Comparison of ENCODE assay signal across 1 cellular context in the genomic region with DNA sequence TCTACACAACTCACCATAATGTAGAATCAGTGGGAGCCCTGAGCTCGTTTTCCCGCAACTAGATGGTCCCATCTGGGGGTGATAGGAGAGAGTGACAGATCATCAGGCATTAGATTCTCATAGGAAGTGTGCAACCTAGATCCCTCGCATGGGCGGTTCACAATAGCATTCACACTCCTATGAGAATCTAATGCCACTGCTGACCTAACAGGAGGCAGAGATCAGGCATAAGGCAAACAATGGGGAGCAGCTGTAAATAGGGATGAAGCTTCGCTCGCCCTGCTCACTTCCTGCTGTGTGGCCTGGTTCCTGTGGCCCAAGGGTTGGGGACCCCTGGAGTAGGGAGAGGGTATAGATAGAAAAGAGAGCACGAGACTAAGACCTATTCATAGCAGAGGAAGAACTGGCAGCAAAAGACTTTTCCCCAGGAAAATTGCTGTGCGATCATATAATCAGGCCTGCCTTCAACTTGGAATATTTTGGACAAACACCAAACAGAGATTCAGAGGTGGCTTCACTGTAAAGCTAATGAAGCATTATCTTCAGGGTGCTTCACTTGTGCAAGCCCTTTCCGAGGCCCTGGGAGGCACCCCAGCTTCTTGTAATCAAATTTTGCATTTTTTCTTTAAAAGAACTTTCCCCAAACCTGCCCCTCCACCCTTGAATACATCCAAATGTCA.
TF ChIP-seq lines count a peak whose summit lies in the region.

No MANE protein-coding gene starts in this region.

TF ChIP-seq in HepG2, 621 proteins besides CTCF, POLR2A, EP300 and RAD21 (continued from another document and continues in another):
- TF ChIP-seq ZNF616 (CRISPR knock-in tag; IDR thresholded peaks at IDR 0.05; ENCODE audit: low read depth) (no peak), KLF12 (CRISPR knock-in tag; IDR thresholded peaks at IDR 0.05; ENCODE audit: borderline replicate concordance) (no peak), NR2C2 (CRISPR knock-in tag; IDR thresholded peaks at IDR 0.05; ENCODE audit: borderline replicate concordance) (no peak), PHB2 (IDR thresholded peaks at IDR 0.05; ENCODE audit: partially characterized antibody) (no peak), FOSL1 (CRISPR knock-in tag; IDR thresholded peaks at IDR 0.05; ENCODE audit: borderline replicate concordance) (no peak), ATRX (CRISPR knock-in tag; IDR thresholded peaks at IDR 0.05; ENCODE audit: borderline replicate concordance) (no peak), NR2F1 (CRISPR knock-in tag; IDR thresholded peaks at IDR 0.05) (no peak), ZNF552 (CRISPR knock-in tag; IDR thresholded peaks at IDR 0.05; ENCODE audit: borderline replicate concordance) (no peak; the same call in 1 of the 2 replicates), NKX3-1 (CRISPR knock-in tag; IDR thresholded peaks at IDR 0.05) (no peak), GABPA (IDR thresholded peaks at IDR 0.05; ENCODE audit: low read depth, low read length) (peak; percentile 28; the same call in 1 of the 2 replicates), GABPA (CRISPR knock-in tag; IDR thresholded peaks at IDR 0.05; ENCODE audit: low read depth) (peak; percentile 77), TBX2 (CRISPR knock-in tag; IDR thresholded peaks at IDR 0.05; ENCODE audit: borderline replicate concordance) (peak; percentile 80), ZNF451 (CRISPR knock-in tag; IDR thresholded peaks at IDR 0.05) (no peak), ZNF788 (CRISPR knock-in tag; IDR thresholded peaks at IDR 0.05; ENCODE audit: borderline replicate concordance) (peak; percentile 70; the same call in 1 of the 2 replicates), ZSCAN31 (CRISPR knock-in tag; IDR thresholded peaks at IDR 0.05; ENCODE audit: low read depth) (peak; percentile 89), ZBTB7A (CRISPR knock-in tag; IDR thresholded peaks at IDR 0.05) (peak; percentile 31; the same call in 1 of the 2 replicates), MBNL3 (CRISPR knock-in tag; conservative IDR thresholded peaks at IDR 0.05) (no peak), ZNF652 (CRISPR knock-in tag; IDR thresholded peaks at IDR 0.05; ENCODE audit: borderline replicate concordance, low read depth) (no peak), AGO1 (IDR thresholded peaks at IDR 0.05; ENCODE audit: low read depth, low read length, poor library complexity, severe bottlenecking) (no peak), SNRNP70 (IDR thresholded peaks at IDR 0.05; ENCODE audit: low read depth, low read length) (no peak), EHMT2 (IDR thresholded peaks at IDR 0.05; ENCODE audit: borderline replicate concordance, low read depth, low read length) (no peak), ZNF75D (CRISPR knock-in tag; IDR thresholded peaks at IDR 0.05; ENCODE audit: borderline replicate concordance) (no peak), ZNF674 (CRISPR knock-in tag; IDR thresholded peaks at IDR 0.05; ENCODE audit: low read depth) (no peak), ZNF326 (CRISPR knock-in tag; IDR thresholded peaks at IDR 0.05; ENCODE audit: borderline replicate concordance) (no peak), ZSCAN30 (CRISPR knock-in tag; IDR thresholded peaks at IDR 0.05) (no peak), DPF2 (CRISPR knock-in tag; IDR thresholded peaks at IDR 0.05; ENCODE audit: borderline replicate concordance, low read depth) (0 out of 2 replicates have a peak, but pooled peaks have one; percentile 46)
- TF ChIP-seq, protein P1, sequence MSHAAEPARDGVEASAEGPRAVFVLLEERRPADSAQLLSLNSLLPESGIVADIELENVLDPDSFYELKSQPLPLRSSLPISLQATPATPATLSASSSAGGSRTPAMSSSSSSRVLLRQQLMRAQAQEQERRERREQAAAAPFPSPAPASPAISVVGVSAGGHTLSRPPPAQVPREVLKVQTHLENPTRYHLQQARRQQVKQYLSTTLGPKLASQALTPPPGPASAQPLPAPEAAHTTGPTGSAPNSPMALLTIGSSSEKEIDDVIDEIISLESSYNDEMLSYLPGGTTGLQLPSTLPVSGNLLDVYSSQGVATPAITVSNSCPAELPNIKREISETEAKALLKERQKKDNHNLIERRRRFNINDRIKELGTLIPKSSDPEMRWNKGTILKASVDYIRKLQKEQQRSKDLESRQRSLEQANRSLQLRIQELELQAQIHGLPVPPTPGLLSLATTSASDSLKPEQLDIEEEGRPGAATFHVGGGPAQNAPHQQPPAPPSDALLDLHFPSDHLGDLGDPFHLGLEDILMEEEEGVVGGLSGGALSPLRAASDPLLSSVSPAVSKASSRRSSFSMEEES (CRISPR knock-in tag; IDR thresholded peaks at IDR 0.05): 0 out of 2 replicates have a peak, but pooled peaks have one; percentile 61
- TF ChIP-seq, protein P2, sequence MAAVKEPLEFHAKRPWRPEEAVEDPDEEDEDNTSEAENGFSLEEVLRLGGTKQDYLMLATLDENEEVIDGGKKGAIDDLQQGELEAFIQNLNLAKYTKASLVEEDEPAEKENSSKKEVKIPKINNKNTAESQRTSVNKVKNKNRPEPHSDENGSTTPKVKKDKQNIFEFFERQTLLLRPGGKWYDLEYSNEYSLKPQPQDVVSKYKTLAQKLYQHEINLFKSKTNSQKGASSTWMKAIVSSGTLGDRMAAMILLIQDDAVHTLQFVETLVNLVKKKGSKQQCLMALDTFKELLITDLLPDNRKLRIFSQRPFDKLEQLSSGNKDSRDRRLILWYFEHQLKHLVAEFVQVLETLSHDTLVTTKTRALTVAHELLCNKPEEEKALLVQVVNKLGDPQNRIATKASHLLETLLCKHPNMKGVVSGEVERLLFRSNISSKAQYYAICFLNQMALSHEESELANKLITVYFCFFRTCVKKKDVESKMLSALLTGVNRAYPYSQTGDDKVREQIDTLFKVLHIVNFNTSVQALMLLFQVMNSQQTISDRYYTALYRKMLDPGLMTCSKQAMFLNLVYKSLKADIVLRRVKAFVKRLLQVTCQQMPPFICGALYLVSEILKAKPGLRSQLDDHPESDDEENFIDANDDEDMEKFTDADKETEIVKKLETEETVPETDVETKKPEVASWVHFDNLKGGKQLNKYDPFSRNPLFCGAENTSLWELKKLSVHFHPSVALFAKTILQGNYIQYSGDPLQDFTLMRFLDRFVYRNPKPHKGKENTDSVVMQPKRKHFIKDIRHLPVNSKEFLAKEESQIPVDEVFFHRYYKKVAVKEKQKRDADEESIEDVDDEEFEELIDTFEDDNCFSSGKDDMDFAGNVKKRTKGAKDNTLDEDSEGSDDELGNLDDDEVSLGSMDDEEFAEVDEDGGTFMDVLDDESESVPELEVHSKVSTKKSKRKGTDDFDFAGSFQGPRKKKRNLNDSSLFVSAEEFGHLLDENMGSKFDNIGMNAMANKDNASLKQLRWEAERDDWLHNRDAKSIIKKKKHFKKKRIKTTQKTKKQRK (IDR thresholded peaks at IDR 0.05; ENCODE audit: low read length): no peak
- TF ChIP-seq, protein P3, sequence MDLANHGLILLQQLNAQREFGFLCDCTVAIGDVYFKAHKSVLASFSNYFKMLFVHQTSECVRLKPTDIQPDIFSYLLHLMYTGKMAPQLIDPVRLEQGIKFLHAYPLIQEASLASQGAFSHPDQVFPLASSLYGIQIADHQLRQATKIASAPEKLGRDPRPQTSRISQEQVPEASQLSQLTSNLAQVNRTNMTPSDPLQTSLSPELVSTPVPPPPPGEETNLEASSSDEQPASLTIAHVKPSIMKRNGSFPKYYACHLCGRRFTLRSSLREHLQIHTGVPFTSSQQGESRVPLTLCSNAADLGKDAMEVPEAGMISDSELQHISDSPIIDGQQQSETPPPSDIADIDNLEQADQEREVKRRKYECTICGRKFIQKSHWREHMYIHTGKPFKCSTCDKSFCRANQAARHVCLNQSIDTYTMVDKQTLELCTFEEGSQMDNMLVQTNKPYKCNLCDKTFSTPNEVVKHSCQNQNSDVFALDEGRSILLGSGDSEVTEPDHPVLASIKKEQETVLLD (CRISPR knock-in tag; IDR thresholded peaks at IDR 0.05; ENCODE audit: low read depth): no peak
- TF ChIP-seq, protein P4, sequence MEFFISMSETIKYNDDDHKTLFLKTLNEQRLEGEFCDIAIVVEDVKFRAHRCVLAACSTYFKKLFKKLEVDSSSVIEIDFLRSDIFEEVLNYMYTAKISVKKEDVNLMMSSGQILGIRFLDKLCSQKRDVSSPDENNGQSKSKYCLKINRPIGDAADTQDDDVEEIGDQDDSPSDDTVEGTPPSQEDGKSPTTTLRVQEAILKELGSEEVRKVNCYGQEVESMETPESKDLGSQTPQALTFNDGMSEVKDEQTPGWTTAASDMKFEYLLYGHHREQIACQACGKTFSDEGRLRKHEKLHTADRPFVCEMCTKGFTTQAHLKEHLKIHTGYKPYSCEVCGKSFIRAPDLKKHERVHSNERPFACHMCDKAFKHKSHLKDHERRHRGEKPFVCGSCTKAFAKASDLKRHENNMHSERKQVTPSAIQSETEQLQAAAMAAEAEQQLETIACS (CRISPR knock-in tag; IDR thresholded peaks at IDR 0.05): no peak
- TF ChIP-seq, protein P5, sequence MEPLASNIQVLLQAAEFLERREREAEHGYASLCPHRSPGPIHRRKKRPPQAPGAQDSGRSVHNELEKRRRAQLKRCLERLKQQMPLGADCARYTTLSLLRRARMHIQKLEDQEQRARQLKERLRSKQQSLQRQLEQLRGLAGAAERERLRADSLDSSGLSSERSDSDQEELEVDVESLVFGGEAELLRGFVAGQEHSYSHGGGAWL (CRISPR knock-in tag; IDR thresholded peaks at IDR 0.05): no peak
- TF ChIP-seq, protein P6, sequence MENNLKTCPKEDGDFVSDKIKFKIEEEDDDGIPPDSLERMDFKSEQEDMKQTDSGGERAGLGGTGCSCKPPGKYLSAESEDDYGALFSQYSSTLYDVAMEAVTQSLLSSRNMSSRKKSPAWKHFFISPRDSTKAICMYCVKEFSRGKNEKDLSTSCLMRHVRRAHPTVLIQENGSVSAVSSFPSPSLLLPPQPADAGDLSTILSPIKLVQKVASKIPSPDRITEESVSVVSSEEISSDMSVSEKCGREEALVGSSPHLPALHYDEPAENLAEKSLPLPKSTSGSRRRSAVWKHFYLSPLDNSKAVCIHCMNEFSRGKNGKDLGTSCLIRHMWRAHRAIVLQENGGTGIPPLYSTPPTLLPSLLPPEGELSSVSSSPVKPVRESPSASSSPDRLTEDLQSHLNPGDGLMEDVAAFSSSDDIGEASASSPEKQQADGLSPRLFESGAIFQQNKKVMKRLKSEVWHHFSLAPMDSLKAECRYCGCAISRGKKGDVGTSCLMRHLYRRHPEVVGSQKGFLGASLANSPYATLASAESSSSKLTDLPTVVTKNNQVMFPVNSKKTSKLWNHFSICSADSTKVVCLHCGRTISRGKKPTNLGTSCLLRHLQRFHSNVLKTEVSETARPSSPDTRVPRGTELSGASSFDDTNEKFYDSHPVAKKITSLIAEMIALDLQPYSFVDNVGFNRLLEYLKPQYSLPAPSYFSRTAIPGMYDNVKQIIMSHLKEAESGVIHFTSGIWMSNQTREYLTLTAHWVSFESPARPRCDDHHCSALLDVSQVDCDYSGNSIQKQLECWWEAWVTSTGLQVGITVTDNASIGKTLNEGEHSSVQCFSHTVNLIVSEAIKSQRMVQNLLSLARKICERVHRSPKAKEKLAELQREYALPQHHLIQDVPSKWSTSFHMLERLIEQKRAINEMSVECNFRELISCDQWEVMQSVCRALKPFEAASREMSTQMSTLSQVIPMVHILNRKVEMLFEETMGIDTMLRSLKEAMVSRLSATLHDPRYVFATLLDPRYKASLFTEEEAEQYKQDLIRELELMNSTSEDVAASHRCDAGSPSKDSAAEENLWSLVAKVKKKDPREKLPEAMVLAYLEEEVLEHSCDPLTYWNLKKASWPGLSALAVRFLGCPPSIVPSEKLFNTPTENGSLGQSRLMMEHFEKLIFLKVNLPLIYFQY (CRISPR knock-in tag; IDR thresholded peaks at IDR 0.05; ENCODE audit: borderline replicate concordance): peak; percentile 21; the same call in 1 of the 2 replicates
- TF ChIP-seq, protein P7, sequence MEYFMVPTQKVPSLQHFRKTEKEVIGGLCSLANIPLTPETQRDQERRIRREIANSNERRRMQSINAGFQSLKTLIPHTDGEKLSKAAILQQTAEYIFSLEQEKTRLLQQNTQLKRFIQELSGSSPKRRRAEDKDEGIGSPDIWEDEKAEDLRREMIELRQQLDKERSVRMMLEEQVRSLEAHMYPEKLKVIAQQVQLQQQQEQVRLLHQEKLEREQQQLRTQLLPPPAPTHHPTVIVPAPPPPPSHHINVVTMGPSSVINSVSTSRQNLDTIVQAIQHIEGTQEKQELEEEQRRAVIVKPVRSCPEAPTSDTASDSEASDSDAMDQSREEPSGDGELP (IDR thresholded peaks at IDR 0.05; ENCODE audit: borderline replicate concordance, low read depth): peak; percentile 70; the same call in 1 of the 2 replicates
- TF ChIP-seq, protein P8, sequence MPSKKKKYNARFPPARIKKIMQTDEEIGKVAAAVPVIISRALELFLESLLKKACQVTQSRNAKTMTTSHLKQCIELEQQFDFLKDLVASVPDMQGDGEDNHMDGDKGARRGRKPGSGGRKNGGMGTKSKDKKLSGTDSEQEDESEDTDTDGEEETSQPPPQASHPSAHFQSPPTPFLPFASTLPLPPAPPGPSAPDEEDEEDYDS (CRISPR knock-in tag; IDR thresholded peaks at IDR 0.05): peak; percentile 16; the same call in 1 of the 2 replicates
- TF ChIP-seq, protein P9, sequence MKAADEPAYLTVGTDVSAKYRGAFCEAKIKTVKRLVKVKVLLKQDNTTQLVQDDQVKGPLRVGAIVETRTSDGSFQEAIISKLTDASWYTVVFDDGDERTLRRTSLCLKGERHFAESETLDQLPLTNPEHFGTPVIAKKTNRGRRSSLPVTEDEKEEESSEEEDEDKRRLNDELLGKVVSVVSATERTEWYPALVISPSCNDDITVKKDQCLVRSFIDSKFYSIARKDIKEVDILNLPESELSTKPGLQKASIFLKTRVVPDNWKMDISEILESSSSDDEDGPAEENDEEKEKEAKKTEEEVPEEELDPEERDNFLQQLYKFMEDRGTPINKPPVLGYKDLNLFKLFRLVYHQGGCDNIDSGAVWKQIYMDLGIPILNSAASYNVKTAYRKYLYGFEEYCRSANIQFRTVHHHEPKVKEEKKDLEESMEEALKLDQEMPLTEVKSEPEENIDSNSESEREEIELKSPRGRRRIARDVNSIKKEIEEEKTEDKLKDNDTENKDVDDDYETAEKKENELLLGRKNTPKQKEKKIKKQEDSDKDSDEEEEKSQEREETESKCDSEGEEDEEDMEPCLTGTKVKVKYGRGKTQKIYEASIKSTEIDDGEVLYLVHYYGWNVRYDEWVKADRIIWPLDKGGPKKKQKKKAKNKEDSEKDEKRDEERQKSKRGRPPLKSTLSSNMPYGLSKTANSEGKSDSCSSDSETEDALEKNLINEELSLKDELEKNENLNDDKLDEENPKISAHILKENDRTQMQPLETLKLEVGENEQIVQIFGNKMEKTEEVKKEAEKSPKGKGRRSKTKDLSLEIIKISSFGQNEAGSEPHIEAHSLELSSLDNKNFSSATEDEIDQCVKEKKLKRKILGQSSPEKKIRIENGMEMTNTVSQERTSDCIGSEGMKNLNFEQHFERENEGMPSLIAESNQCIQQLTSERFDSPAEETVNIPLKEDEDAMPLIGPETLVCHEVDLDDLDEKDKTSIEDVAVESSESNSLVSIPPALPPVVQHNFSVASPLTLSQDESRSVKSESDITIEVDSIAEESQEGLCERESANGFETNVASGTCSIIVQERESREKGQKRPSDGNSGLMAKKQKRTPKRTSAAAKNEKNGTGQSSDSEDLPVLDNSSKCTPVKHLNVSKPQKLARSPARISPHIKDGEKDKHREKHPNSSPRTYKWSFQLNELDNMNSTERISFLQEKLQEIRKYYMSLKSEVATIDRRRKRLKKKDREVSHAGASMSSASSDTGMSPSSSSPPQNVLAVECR (CRISPR knock-in tag; IDR thresholded peaks at IDR 0.05; ENCODE audit: borderline replicate concordance): peak; percentile 60; the same call in 1 of the 2 replicates
